In the genomic region with DNA sequence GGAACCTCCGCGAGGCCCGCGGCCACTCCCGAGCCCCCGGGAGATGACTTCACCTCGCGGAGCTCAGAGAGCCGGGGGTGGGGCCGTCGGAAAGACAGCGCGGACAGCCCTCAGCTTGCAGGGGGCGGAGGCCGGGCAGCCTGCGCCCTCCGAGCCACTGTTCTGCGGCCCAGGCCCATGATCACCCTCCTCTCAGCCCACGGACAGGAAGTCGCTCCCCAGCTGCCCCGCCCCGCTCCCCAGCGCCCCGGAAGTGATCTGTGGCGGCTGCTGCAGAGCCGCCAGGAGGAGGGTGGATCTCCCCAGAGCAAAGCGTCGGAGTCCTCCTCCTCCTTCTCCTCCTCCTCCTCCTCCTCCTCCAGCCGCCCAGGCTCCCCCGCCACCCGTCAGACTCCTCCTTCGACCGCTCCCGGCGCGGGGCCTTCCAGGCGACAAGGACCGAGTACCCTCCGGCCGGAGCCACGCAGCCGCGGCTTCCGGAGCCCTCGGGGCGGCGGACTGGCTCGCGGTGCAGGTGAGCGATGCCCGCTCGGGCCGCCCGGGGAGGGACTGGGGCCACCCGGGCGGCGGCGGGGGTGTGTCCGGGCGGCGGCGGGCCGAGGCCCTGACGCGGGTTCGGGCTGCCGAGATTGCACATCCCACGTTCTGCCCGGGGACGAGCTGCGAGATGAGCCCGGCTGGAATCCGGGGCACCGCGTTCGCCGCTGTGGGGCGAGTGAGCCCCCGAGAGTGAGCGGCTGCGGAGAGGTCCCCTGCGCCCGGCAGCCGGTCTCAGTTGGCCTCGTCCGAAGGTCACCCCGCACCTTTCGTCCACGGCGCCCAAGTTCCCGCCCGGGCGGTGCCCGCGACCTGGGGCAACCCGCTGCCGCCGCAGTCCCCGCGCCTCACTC, we compare ENCODE assay signal across 1 cellular context.
TF ChIP-seq lines count a peak whose summit lies in the region.

A gene with protein sequence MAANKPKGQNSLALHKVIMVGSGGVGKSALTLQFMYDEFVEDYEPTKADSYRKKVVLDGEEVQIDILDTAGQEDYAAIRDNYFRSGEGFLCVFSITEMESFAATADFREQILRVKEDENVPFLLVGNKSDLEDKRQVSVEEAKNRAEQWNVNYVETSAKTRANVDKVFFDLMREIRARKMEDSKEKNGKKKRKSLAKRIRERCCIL (plus strand): TSS at position 261 of the 890 bp plus-strand sequence. CDS start 63,096 bp downstream, outside the sequence.

TF ChIP-seq in HEK293, 187 proteins besides CTCF, POLR2A, EP300 and RAD21 (continued from another document and continues in another):
- TF ChIP-seq, protein P1, sequence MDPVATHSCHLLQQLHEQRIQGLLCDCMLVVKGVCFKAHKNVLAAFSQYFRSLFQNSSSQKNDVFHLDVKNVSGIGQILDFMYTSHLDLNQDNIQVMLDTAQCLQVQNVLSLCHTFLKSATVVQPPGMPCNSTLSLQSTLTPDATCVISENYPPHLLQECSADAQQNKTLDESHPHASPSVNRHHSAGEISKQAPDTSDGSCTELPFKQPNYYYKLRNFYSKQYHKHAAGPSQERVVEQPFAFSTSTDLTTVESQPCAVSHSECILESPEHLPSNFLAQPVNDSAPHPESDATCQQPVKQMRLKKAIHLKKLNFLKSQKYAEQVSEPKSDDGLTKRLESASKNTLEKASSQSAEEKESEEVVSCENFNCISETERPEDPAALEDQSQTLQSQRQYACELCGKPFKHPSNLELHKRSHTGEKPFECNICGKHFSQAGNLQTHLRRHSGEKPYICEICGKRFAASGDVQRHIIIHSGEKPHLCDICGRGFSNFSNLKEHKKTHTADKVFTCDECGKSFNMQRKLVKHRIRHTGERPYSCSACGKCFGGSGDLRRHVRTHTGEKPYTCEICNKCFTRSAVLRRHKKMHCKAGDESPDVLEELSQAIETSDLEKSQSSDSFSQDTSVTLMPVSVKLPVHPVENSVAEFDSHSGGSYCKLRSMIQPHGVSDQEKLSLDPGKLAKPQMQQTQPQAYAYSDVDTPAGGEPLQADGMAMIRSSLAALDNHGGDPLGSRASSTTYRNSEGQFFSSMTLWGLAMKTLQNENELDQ (tag by site-specific recombination; IDR thresholded peaks at IDR 0.05; ENCODE audit: low read depth): no peak
- TF ChIP-seq, protein P2, sequence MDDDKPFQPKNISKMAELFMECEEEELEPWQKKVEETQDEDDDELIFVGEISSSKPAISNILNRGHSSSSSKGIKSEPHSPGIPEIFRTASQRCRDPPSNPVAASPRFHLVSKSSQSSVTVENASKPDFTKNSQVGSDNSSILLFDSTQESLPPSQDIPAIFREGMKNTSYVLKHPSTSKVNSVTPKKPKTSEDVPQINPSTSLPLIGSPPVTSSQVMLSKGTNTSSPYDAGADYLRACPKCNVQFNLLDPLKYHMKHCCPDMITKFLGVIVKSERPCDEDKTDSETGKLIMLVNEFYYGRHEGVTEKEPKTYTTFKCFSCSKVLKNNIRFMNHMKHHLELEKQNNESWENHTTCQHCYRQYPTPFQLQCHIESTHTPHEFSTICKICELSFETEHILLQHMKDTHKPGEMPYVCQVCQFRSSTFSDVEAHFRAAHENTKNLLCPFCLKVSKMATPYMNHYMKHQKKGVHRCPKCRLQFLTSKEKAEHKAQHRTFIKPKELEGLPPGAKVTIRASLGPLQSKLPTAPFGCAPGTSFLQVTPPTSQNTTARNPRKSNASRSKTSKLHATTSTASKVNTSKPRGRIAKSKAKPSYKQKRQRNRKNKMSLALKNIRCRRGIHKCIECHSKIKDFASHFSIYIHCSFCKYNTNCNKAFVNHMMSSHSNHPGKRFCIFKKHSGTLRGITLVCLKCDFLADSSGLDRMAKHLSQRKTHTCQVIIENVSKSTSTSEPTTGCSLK (tag by site-specific recombination; IDR thresholded peaks at IDR 0.05): no peak
- TF ChIP-seq ZFP41 (tag by site-specific recombination; IDR thresholded peaks at IDR 0.05; ENCODE audit: borderline replicate concordance) (no peak), ZFP37 (tag by site-specific recombination; IDR thresholded peaks at IDR 0.05) (no peak), ZNF654 (tag by site-specific recombination; IDR thresholded peaks at IDR 0.05; ENCODE audit: low read depth) (no peak), ZNF510 (tag by site-specific recombination; IDR thresholded peaks at IDR 0.05; ENCODE audit: insufficient replicate concordance) (no peak), ZBTB8A (tag by site-specific recombination; IDR thresholded peaks at IDR 0.05) (peak; percentile 71), ZNF501 (tag by site-specific recombination; IDR thresholded peaks at IDR 0.05) (peak; percentile 59; the same call in 1 of the 2 replicates), ZNF391 (tag by site-specific recombination; IDR thresholded peaks at IDR 0.05; ENCODE audit: borderline replicate concordance, low read depth) (no peak), ZNF175 (tag by site-specific recombination; IDR thresholded peaks at IDR 0.05) (no peak), ZNF292 (tag by site-specific recombination; IDR thresholded peaks at IDR 0.05; ENCODE audit: borderline replicate concordance, low read depth) (no peak), ZNF843 (tag by site-specific recombination; IDR thresholded peaks at IDR 0.05) (no peak), YY1 (tag by site-specific recombination; IDR thresholded peaks at IDR 0.05) (peak; percentile 51; the same call in 1 of the 2 replicates), ZBTB21 (tag by site-specific recombination; IDR thresholded peaks at IDR 0.05) (no peak), ZNF473 (tag by site-specific recombination; IDR thresholded peaks at IDR 0.05) (no peak), ZNF239 (tag by site-specific recombination; IDR thresholded peaks at IDR 0.05) (no peak), ZNF747 (tag by site-specific recombination; IDR thresholded peaks at IDR 0.05) (no peak), ZNF146 (tag by site-specific recombination; IDR thresholded peaks at IDR 0.05) (no peak), KLF7 (tag by site-specific recombination; IDR thresholded peaks at IDR 0.05; ENCODE audit: borderline replicate concordance) (no peak; the same call in 1 of the 2 replicates), ZEB2 (tag by site-specific recombination; IDR thresholded peaks at IDR 0.05) (no peak), ZNF837 (tag by site-specific recombination; IDR thresholded peaks at IDR 0.05) (no peak), ZNF138 (tag by site-specific recombination; IDR thresholded peaks at IDR 0.05; ENCODE audit: borderline replicate concordance) (no peak), ZNF791 (tag by site-specific recombination; IDR thresholded peaks at IDR 0.05) (no peak), ZNF169 (tag by site-specific recombination; IDR thresholded peaks at IDR 0.05) (no peak), SP7 (tag by site-specific recombination; IDR thresholded peaks at IDR 0.05) (peak; percentile 37), SP3 (tag by site-specific recombination; IDR thresholded peaks at IDR 0.05) (peak; percentile 91), ZNF394 (tag by site-specific recombination; IDR thresholded peaks at IDR 0.05; ENCODE audit: borderline replicate concordance) (0 out of 2 replicates have a peak, but pooled peaks have one; percentile 16), ZNF174 (tag by site-specific recombination; IDR thresholded peaks at IDR 0.05) (no peak), ZNF629 (tag by site-specific recombination; IDR thresholded peaks at IDR 0.05) (0 out of 2 replicates have a peak, but pooled peaks have one; percentile 33), ZNF768 (tag by site-specific recombination; IDR thresholded peaks at IDR 0.05) (no peak), ZNF132 (tag by site-specific recombination; IDR thresholded peaks at IDR 0.05; ENCODE audit: borderline replicate concordance) (no peak)
- TF ChIP-seq, protein P3, sequence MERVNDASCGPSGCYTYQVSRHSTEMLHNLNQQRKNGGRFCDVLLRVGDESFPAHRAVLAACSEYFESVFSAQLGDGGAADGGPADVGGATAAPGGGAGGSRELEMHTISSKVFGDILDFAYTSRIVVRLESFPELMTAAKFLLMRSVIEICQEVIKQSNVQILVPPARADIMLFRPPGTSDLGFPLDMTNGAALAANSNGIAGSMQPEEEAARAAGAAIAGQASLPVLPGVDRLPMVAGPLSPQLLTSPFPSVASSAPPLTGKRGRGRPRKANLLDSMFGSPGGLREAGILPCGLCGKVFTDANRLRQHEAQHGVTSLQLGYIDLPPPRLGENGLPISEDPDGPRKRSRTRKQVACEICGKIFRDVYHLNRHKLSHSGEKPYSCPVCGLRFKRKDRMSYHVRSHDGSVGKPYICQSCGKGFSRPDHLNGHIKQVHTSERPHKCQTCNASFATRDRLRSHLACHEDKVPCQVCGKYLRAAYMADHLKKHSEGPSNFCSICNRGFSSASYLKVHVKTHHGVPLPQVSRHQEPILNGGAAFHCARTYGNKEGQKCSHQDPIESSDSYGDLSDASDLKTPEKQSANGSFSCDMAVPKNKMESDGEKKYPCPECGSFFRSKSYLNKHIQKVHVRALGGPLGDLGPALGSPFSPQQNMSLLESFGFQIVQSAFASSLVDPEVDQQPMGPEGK (tag by site-specific recombination; IDR thresholded peaks at IDR 0.05): peak; percentile 79
- TF ChIP-seq, protein P4, sequence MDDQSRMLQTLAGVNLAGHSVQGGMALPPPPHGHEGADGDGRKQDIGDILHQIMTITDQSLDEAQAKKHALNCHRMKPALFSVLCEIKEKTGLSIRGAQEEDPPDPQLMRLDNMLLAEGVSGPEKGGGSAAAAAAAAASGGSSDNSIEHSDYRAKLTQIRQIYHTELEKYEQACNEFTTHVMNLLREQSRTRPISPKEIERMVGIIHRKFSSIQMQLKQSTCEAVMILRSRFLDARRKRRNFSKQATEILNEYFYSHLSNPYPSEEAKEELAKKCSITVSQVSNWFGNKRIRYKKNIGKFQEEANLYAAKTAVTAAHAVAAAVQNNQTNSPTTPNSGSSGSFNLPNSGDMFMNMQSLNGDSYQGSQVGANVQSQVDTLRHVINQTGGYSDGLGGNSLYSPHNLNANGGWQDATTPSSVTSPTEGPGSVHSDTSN (CRISPR knock-in tag; IDR thresholded peaks at IDR 0.05): 0 out of 2 replicates have a peak, but pooled peaks have one; percentile 9
- TF ChIP-seq, protein P5, sequence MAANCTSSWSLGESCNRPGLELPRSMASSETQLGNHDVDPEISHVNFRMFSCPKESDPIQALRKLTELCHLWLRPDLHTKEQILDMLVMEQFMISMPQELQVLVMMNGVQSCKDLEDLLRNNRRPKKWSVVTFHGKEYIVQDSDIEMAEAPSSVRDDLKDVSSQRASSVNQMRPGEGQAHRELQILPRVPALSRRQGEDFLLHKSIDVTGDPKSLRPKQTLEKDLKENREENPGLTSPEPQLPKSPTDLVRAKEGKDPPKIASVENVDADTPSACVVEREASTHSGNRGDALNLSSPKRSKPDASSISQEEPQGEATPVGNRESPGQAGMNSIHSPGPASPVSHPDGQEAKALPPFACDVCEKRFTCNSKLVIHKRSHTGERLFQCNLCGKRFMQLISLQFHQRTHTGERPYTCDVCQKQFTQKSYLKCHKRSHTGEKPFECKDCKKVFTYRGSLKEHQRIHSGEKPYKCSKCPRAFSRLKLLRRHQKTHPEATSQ (tag by site-specific recombination; IDR thresholded peaks at IDR 0.05): no peak
- TF ChIP-seq, protein P6, sequence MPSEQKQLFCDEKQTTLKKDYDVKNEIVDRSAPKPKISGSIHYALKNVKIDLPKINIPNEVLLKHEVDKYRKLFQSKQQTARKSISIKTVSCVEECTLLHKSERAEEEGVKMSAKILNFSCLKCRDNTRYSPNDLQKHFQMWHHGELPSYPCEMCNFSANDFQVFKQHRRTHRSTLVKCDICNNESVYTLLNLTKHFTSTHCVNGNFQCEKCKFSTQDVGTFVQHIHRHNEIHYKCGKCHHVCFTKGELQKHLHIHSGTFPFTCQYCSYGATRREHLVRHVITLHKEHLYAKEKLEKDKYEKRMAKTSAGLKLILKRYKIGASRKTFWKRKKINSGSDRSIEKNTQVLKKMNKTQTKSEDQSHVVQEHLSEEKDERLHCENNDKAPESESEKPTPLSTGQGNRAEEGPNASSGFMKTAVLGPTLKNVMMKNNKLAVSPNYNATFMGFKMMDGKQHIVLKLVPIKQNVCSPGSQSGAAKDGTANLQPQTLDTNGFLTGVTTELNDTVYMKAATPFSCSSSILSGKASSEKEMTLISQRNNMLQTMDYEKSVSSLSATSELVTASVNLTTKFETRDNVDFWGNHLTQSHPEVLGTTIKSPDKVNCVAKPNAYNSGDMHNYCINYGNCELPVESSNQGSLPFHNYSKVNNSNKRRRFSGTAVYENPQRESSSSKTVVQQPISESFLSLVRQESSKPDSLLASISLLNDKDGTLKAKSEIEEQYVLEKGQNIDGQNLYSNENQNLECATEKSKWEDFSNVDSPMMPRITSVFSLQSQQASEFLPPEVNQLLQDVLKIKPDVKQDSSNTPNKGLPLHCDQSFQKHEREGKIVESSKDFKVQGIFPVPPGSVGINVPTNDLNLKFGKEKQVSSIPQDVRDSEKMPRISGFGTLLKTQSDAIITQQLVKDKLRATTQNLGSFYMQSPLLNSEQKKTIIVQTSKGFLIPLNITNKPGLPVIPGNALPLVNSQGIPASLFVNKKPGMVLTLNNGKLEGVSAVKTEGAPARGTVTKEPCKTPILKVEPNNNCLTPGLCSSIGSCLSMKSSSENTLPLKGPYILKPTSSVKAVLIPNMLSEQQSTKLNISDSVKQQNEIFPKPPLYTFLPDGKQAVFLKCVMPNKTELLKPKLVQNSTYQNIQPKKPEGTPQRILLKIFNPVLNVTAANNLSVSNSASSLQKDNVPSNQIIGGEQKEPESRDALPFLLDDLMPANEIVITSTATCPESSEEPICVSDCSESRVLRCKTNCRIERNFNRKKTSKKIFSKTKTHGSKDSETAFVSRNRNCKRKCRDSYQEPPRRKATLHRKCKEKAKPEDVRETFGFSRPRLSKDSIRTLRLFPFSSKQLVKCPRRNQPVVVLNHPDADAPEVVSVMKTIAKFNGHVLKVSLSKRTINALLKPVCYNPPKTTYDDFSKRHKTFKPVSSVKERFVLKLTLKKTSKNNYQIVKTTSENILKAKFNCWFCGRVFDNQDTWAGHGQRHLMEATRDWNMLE (tag by site-specific recombination; conservative IDR thresholded peaks at IDR 0.05; ENCODE audit: low read depth): peak; percentile 89
- TF ChIP-seq, protein P7, sequence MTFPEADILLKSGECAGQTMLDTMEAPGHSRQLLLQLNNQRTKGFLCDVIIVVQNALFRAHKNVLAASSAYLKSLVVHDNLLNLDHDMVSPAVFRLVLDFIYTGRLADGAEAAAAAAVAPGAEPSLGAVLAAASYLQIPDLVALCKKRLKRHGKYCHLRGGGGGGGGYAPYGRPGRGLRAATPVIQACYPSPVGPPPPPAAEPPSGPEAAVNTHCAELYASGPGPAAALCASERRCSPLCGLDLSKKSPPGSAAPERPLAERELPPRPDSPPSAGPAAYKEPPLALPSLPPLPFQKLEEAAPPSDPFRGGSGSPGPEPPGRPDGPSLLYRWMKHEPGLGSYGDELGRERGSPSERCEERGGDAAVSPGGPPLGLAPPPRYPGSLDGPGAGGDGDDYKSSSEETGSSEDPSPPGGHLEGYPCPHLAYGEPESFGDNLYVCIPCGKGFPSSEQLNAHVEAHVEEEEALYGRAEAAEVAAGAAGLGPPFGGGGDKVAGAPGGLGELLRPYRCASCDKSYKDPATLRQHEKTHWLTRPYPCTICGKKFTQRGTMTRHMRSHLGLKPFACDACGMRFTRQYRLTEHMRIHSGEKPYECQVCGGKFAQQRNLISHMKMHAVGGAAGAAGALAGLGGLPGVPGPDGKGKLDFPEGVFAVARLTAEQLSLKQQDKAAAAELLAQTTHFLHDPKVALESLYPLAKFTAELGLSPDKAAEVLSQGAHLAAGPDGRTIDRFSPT (tag by site-specific recombination; IDR thresholded peaks at IDR 0.05): peak; percentile 81
